27 cellular contexts compared by ENCODE assay signal in the genomic region with DNA sequence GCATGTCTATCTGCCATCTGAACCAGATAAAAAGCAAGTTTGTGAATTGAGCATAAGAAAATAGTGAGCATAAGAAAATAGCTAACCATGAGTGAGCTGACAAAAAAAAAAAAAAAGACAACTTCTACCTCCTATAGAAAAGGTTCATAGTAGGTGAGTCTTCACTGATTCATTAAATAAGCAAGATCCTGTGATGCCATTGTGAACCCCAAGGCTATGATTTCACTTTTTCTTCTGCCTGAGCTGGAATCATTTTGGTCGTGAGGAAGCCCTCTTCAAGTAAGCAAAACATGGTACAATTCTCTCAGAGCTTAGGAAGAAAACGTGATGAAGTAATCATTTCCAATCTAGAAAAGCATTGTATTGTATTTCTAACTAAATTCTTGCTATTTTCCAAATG. TPM values are rescaled to one million over a fixed set of nuclear protein-coding genes. Genes with fewer than 3 reads are reported as not detected.
A peak's percentile ranks its signal among the peaks of the same experiment; 100 is the strongest.
DNase-seq lines count a peak whose midpoint lies in the region; ATAC-seq and TF ChIP-seq lines count a peak whose summit lies in the region.
"Had no signal": no experiment of that assay in that cellular context is flagged by ENCODE, and none has a peak within 500 bp of the region (broad histone marks: within the 10 kb centered on the region; RNA-seq: fewer than 3 reads in every experiment).

No MANE protein-coding gene starts in this region.

- H3K9ac ChIP-seq in endocrine pancreas (ENCODE audit: control insufficient read depth, insufficient read depth, low read length) = no peak overlapping the region

- H2AFZ ChIP-seq in ACC112 (ENCODE audit: low read length, unreplicated experiment) (peak overlapping the region; percentile 58), OCI-LY7 (ENCODE audit: low read length) (no peak overlapping the region)

- H3K27me3 ChIP-seq in ACC112 (ENCODE audit: insufficient read depth, low read length) (no peaks in the 10 kb centered on the region), endocrine pancreas (ENCODE audit: control insufficient read depth, insufficient read depth, low read length) (no peaks in the 10 kb centered on the region)
- H3K27me3 ChIP-seq: right atrium auricular region had no signal

- no peaks in the 10 kb centered on the region for H3K9me2 ChIP-seq in OCI-LY7 (ENCODE audit: insufficient read depth, low read length)

- TF ChIP-seq CTCF in GM10266 (IDR thresholded peaks at IDR 0.05; ENCODE audit: control insufficient read depth, insufficient read depth, low read depth, missing control alignments) (no peak), OCI-LY7 (conservative IDR thresholded peaks at IDR 0.05; ENCODE audit: low read length) (no peak)

- no peaks in the 10 kb centered on the region for H3K9me3 ChIP-seq in endocrine pancreas (ENCODE audit: control insufficient read depth, low read length)
- H3K9me3 ChIP-seq in OCI-LY7 (ENCODE audit: low read length) = no peaks in the 10 kb centered on the region
- H3K9me3 ChIP-seq: HAP-1, right atrium auricular region had no signal

- no peaks in the 10 kb centered on the region for H3K79me2 ChIP-seq in ACC112 (ENCODE audit: control insufficient read depth, insufficient read depth, low read length, unreplicated experiment)
- no peaks in the 10 kb centered on the region for H3K79me2 ChIP-seq in OCI-LY7 (ENCODE audit: insufficient read depth, low read depth, low read length)

- BruUV-seq in OCI-LY7 (replicated peaks; lab: Mats Ljungman, UMichigan) = no TSS peak

- no peaks in the 10 kb centered on the region for H4K20me1 ChIP-seq in OCI-LY7 (ENCODE audit: insufficient read depth, low read length)

- ATAC-seq in GM21737 (IDR thresholded peaks at IDR 0.05; ENCODE audit: unreplicated experiment) = no peak
- ATAC-seq in activated CD4-positive, CD25-positive, alpha-beta regulatory T cell treated with anti-CD3 and anti-CD28 coated beads, Interleukin-2, amount 50 U/mL, for 24 hours = no peak
- ATAC-seq: activated T-cell treated with anti-CD3 and anti-CD28 coated beads, Interleukin-2, amount 50 U/mL, for 4 hours; left cardiac atrium; naive thymus-derived CD8-positive, alpha-beta T cell had no signal

- H3K4me3 ChIP-seq in ACC112 (ENCODE audit: low read depth, low read length) (no peak overlapping the region), endocrine pancreas (ENCODE audit: control insufficient read depth, insufficient read depth, low read length) (peak overlapping the region; percentile 47), OCI-LY7 (ENCODE audit: low read depth, low read length, poor library complexity, severe bottlenecking) (no peak overlapping the region)
- H3K4me3 ChIP-seq: HAP-1, right atrium auricular region had no signal

- DNase-seq in NCI-H146 treated with DMSO at 0.1 percent for 48 hours (lab: John Stamatoyannopoulos, UW; ENCODE audit: unreplicated experiment) (peak; percentile 72), kidney tubule cell (ENCODE audit: low spot score) (peak; percentile 57), GM10266 (ENCODE audit: extremely low spot score) (no peak), OCI-LY7 (ENCODE audit: low spot score) (no peak)
- DNase-seq: activated naive CD4-positive, alpha-beta T cell treated with anti-CD3 and anti-CD28 coated beads for 36 hours; activated T-cell treated with anti-CD3 and anti-CD28 coated beads, Interleukin-2, amount 50 U/mL, for 4 hours; aorta; C1 segment of cervical spinal cord; foreskin melanocyte; GDM1; KBM-7; left cardiac atrium; mesendoderm; naive thymus-derived CD8-positive, alpha-beta T cell; NCI-H1436 treated with DMSO at 0.1 percent for 48 hours; NCI-H2227 treated with DMSO at 0.1 percent for 48 hours; NCI-H748 treated with DMSO at 0.1 percent for 48 hours; SHP77 treated with DMSO at 0.1 percent for 48 hours; stimulated activated CD4-positive, alpha-beta T cell treated with anti-CD3 and anti-CD28 coated beads, Interleukin-15, amount 100 ng/mL, for 24 hours had no signal

- CTCF ChIA-PET in OCI-LY7 (lab: Charles Lee; ENCODE audit: unreplicated experiment) = no interaction called here

- intact Hi-C loops in OCI-LY7 (cut with micrococcal nuclease; ENCODE audit: unreplicated experiment) = no loop called here

- H3K4me1 ChIP-seq in ACC112 (ENCODE audit: control insufficient read depth, insufficient read depth, low read length, unreplicated experiment) (peaks cover 5% of the 10 kb centered on the region), endocrine pancreas (ENCODE audit: control insufficient read depth, insufficient read depth, low read length) (no peaks in the 10 kb centered on the region), OCI-LY7 (ENCODE audit: insufficient read depth, low read length, poor library complexity, severe bottlenecking) (no peaks in the 10 kb centered on the region)
- H3K4me1 ChIP-seq: HAP-1, right atrium auricular region had no signal

- H3K36me3 ChIP-seq in ACC112 (ENCODE audit: insufficient read depth, low read length) (no peaks in the 10 kb centered on the region), endocrine pancreas (ENCODE audit: control insufficient read depth, insufficient read depth, low read length) (no peaks in the 10 kb centered on the region), OCI-LY7 (ENCODE audit: insufficient read depth, low read length) (no peaks in the 10 kb centered on the region)
- H3K36me3 ChIP-seq: HAP-1, right atrium auricular region had no signal

- H3K27ac ChIP-seq in ACC112 (ENCODE audit: low read depth, low read length) (no peak overlapping the region), OCI-LY7 (ENCODE audit: low read depth, low read length, poor library complexity, severe bottlenecking) (no peak overlapping the region)
- H3K27ac ChIP-seq: right atrium auricular region had no signal

- no peak overlapping the region for H3K4me2 ChIP-seq in OCI-LY7 (ENCODE audit: low read length)

- POLR2A ChIA-PET in OCI-LY7 (lab: Charles Lee) = interaction anchor here (0.7 to 1.4 kb wide), 4 partner anchors 9 to 123 kb away, joined by 4 to 6 read pairs (median 4); no protein-coding TSS in a partner anchor

RNA-seq across cellular contexts. Expression of a gene that starts 1.2 kb away (rescaled TPM):
- total RNA-seq in OCI-LY7 (2014; rRNA removed; shearing (Covaris generic)) = not detected in 2 replicates
- not detected in 2 replicates for total RNA-seq in OCI-LY7 (2022)
- total RNA-seq: activated CD8-positive, alpha-beta memory T cell treated with anti-CD3 and anti-CD28 coated beads for 36 hours; activated naive CD4-positive, alpha-beta T cell treated with anti-CD3 and anti-CD28 coated beads for 36 hours; activated T-cell treated with anti-CD3 and anti-CD28 coated beads, Interleukin-2, amount 50 U/mL, for 4 hours; left cardiac atrium; naive thymus-derived CD8-positive, alpha-beta T cell; osteoblast; right atrium auricular region had no signal

Comparison
In these comparisons a context has a peak if more than half of its experiments do, and no peak if none do; other contexts are left out.
1. DNase-seq: peak in NCI-H146 treated with DMSO at 0.1 percent for 48 hours (single experiment) and kidney tubule cell (single experiment); none in GM10266 (single experiment) and OCI-LY7 (single experiment).